Comparison of ENCODE assay signal across 8 cellular contexts in genomic region chr3:197736491-197737318, GRCh38. TPM values are rescaled to one million over a fixed set of nuclear protein-coding genes. Genes with fewer than 3 reads are reported as not detected.
A peak's percentile ranks its signal among the peaks of the same experiment; 100 is the strongest.
DNase-seq lines count a peak whose midpoint lies in the region; ATAC-seq and TF ChIP-seq lines count a peak whose summit lies in the region.

Gene RUBCN (minus strand): TSS chr3:197736904. CDS start chr3:197736719, 185 bp downstream.

- TF ChIP-seq POLR2A in vagina (IDR thresholded peaks at IDR 0.05), result peak in 1 of 2 donors; percentile 60

- peak; percentile 45 for ATAC-seq in GM18508 (IDR thresholded peaks at IDR 0.05; ENCODE audit: insufficient read depth, unreplicated experiment)
- ATAC-seq in HG02981 (IDR thresholded peaks at IDR 0.05; ENCODE audit: unreplicated experiment), result peak; percentile 76

- H3K9me3 ChIP-seq in vagina, result no peaks in the 10 kb centered on the region

- no peaks in the 10 kb centered on the region for H3K36me3 ChIP-seq in rectal smooth muscle tissue (ENCODE audit: control insufficient read depth, insufficient read depth, low read length)
- H3K36me3 ChIP-seq in vagina, result no peaks in the 10 kb centered on the region

- H3K4me1 ChIP-seq in rectal smooth muscle tissue (ENCODE audit: control insufficient read depth, insufficient read depth, low read length), result peaks cover 8% of the 10 kb centered on the region
- peaks cover 22% of the 10 kb centered on the region for H3K4me1 ChIP-seq in vagina

- intact Hi-C loops in vagina (cut with DNase I), result no loop called here

- TF ChIP-seq CTCF in astrocyte of the cerebellum (IDR thresholded peaks at IDR 0.05; ENCODE audit: low read depth, low read length, missing control alignments), result no peak
- peak in 1 of 3 experiments; percentile 19 for TF ChIP-seq CTCF in vagina (IDR thresholded peaks at IDR 0.05)

- H3K9ac ChIP-seq in rectal smooth muscle tissue (ENCODE audit: low read length), result peak within 1 kb of the TSS; percentile 28

- H3K27me3 ChIP-seq in rectal smooth muscle tissue (ENCODE audit: control insufficient read depth, insufficient read depth, low read length), result no peaks in the 10 kb centered on the region
- no peaks in the 10 kb centered on the region for H3K27me3 ChIP-seq in vagina

- H3K27ac ChIP-seq in rectal smooth muscle tissue (ENCODE audit: low read depth, low read length), result peak within 1 kb of the TSS; percentile 70
- H3K27ac ChIP-seq in vagina, result peak within 1 kb of the TSS; percentile 86

- in situ Hi-C loops in astrocyte of the cerebellum (cut with HindIII; ENCODE audit: low sequenced_read_pairs), result no loop called here

- H3K4me3 ChIP-seq in astrocyte of the cerebellum (ENCODE audit: low read depth, low read length) (peak within 1 kb of the TSS; percentile 85), rectal smooth muscle tissue (ENCODE audit: low read length) (peak within 1 kb of the TSS; percentile 91), vagina (peak within 1 kb of the TSS; percentile 94 to 97)

- DNase-seq in NCI-H2029 treated with DMSO at 0.1 percent for 48 hours (lab: John Stamatoyannopoulos, UW), result peak; percentile 75
- DNase-seq in T-helper 22 cell (ENCODE audit: low read depth), result peak; percentile 94
- peak; percentile 83 for DNase-seq in astrocyte of the cerebellum (ENCODE audit: low read depth)
- peak; percentile 95 for DNase-seq in hepatic stellate cell (ENCODE audit: low spot score)
- DNase-seq in vagina (ENCODE audit: extremely low spot score in 2 of 2), result peak in 1 of 2 donors; percentile 96

RNA-seq across cellular contexts. Expression of gene RUBCN, which starts in this region (rescaled TPM):
- total RNA-seq in vagina, result 48.6 TPM
